ENCODE assay signal across 1 cellular context in the genomic region with DNA sequence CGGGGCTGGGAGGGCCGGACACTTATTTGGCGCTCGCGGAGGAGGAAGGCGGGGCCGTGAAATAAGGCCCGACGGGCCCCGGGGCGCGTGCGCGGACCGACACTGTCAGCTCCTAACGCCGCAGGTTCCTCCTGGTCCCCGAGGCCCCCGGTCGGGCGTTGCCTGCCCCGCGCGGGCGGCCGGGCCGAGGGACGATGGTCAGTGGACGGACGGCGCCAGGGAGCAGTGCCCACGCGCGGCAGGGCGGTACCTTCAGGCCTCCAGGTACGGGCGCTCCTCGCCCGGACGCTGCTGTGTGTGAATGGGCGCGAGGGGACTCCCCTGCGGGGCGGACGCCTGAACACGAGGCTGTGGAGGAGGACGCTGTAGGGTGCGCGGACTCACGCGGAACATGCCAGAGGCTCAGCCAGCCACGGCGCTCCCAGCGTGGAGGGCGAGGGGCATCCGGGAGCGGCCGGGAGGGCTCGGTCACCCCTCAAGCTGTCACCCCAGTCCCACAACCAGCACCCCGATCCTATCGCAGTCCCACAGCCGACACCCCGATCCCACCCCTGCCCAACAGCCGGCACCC.
TF ChIP-seq lines count a peak whose summit lies in the region.

No MANE protein-coding gene starts in this region.

TF ChIP-seq in HepG2, 621 proteins besides CTCF, POLR2A, EP300 and RAD21 (continued from another document and continues in another):
- TF ChIP-seq ZHX2 (IDR thresholded peaks at IDR 0.05; ENCODE audit: low read depth) (no peak; the same call in 1 of the 2 replicates), ZHX2 (CRISPR knock-in tag; IDR thresholded peaks at IDR 0.05; ENCODE audit: borderline replicate concordance) (0 out of 2 replicates have a peak, but pooled peaks have one; percentile 69), ZNF282 (IDR thresholded peaks at IDR 0.05; ENCODE audit: partially characterized antibody) (no peak), EEA1 (CRISPR knock-in tag; IDR thresholded peaks at IDR 0.05; ENCODE audit: borderline replicate concordance) (peak; percentile 90; the same call in 1 of the 2 replicates), BCL6 (CRISPR knock-in tag; IDR thresholded peaks at IDR 0.05) (peak; percentile 62), STAT6 (CRISPR knock-in tag; IDR thresholded peaks at IDR 0.05; ENCODE audit: borderline replicate concordance) (no peak), HDAC6 (IDR thresholded peaks at IDR 0.05; ENCODE audit: low read depth, low read length) (no peak), MEF2D (CRISPR knock-in tag; IDR thresholded peaks at IDR 0.05) (no peak), RCOR2 (CRISPR knock-in tag; IDR thresholded peaks at IDR 0.05) (no peak), ZSCAN29 (CRISPR knock-in tag; conservative IDR thresholded peaks at IDR 0.05) (no peak; the same call in 1 of the 2 replicates), ZFP82 (CRISPR knock-in tag; IDR thresholded peaks at IDR 0.05; ENCODE audit: borderline replicate concordance) (no peak), ZNF780A (CRISPR knock-in tag; IDR thresholded peaks at IDR 0.05) (peak; percentile 95), KDM5B (CRISPR knock-in tag; IDR thresholded peaks at IDR 0.05; ENCODE audit: borderline replicate concordance) (peak; percentile 98), SETDB1 (CRISPR knock-in tag; IDR thresholded peaks at IDR 0.05; ENCODE audit: borderline replicate concordance) (no peak), KDM2A (CRISPR knock-in tag; IDR thresholded peaks at IDR 0.05; ENCODE audit: borderline replicate concordance, low read depth) (peak; percentile 98), SMAD3 (CRISPR knock-in tag; IDR thresholded peaks at IDR 0.05) (peak; percentile 30; the same call in 1 of the 2 replicates), ZNF564 (CRISPR knock-in tag; IDR thresholded peaks at IDR 0.05) (peak; percentile 93), YEATS4 (CRISPR knock-in tag; IDR thresholded peaks at IDR 0.05; ENCODE audit: borderline replicate concordance) (peak; percentile 91), CSRNP2 (CRISPR knock-in tag; conservative IDR thresholded peaks at IDR 0.05; ENCODE audit: low read depth) (peak; percentile 92), CCAR2 (optimal IDR thresholded peaks at IDR 0.05; ENCODE audit: low read depth, low read length) (no peak), RFXANK (CRISPR knock-in tag; IDR thresholded peaks at IDR 0.05) (0 out of 2 replicates have a peak, but pooled peaks have one; percentile 62), ZNF703 (CRISPR knock-in tag; IDR thresholded peaks at IDR 0.05; ENCODE audit: borderline replicate concordance) (0 out of 2 replicates have a peak, but pooled peaks have one; percentile 35), ZBTB25 (CRISPR knock-in tag; IDR thresholded peaks at IDR 0.05) (no peak), CHD2 (IDR thresholded peaks at IDR 0.05; ENCODE audit: low read depth, low read length) (0 out of 2 replicates have a peak, but pooled peaks have one; percentile 40), ELF4 (CRISPR knock-in tag; IDR thresholded peaks at IDR 0.05; ENCODE audit: borderline replicate concordance) (no peak), ZNF124 (CRISPR knock-in tag; IDR thresholded peaks at IDR 0.05) (peak; percentile 91), PRPF4 (IDR thresholded peaks at IDR 0.05; ENCODE audit: low read depth, low read length, poor library complexity, severe bottlenecking) (no peak), ZNF576 (CRISPR knock-in tag; IDR thresholded peaks at IDR 0.05) (0 out of 2 replicates have a peak, but pooled peaks have one; percentile 34), FIP1L1 (IDR thresholded peaks at IDR 0.05; ENCODE audit: borderline replicate concordance, insufficient read depth, low read depth, low read length) (peak; percentile 93; the same call in 1 of the 2 replicates), CHD4 (IDR thresholded peaks at IDR 0.05; ENCODE audit: borderline replicate concordance, low read length) (no peak), SRY (CRISPR knock-in tag; IDR thresholded peaks at IDR 0.05) (peak; percentile 98), ATM (IDR thresholded peaks at IDR 0.05; ENCODE audit: borderline replicate concordance) (no peak), PTBP1 (IDR thresholded peaks at IDR 0.05; ENCODE audit: low read depth, low read length, poor library complexity, severe bottlenecking) (peak; percentile 56), ARNTL (CRISPR knock-in tag; IDR thresholded peaks at IDR 0.05) (peak; percentile 90), TP53 (CRISPR knock-in tag; conservative IDR thresholded peaks at IDR 0.05) (peak; percentile 85), MATR3 (CRISPR knock-in tag; IDR thresholded peaks at IDR 0.05) (0 out of 2 replicates have a peak, but pooled peaks have one; percentile 95), ARNT (IDR thresholded peaks at IDR 0.05) (no peak), HBP1 (CRISPR knock-in tag; IDR thresholded peaks at IDR 0.05; ENCODE audit: low read depth) (peak; percentile 89; the same call in 1 of the 2 replicates), ZNF263 (CRISPR knock-in tag; IDR thresholded peaks at IDR 0.05) (peak; percentile 88), ZNF761 (CRISPR knock-in tag; conservative IDR thresholded peaks at IDR 0.05) (peak; percentile 66; the same call in 1 of the 2 replicates), NFYB (CRISPR knock-in tag; IDR thresholded peaks at IDR 0.05) (no peak; the same call in 1 of the 2 replicates)
- TF ChIP-seq, protein P1, sequence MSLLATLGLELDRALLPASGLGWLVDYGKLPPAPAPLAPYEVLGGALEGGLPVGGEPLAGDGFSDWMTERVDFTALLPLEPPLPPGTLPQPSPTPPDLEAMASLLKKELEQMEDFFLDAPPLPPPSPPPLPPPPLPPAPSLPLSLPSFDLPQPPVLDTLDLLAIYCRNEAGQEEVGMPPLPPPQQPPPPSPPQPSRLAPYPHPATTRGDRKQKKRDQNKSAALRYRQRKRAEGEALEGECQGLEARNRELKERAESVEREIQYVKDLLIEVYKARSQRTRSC (CRISPR knock-in tag; IDR thresholded peaks at IDR 0.05; ENCODE audit: low read depth): peak; percentile 96; the same call in 1 of the 2 replicates
- TF ChIP-seq, protein P2, sequence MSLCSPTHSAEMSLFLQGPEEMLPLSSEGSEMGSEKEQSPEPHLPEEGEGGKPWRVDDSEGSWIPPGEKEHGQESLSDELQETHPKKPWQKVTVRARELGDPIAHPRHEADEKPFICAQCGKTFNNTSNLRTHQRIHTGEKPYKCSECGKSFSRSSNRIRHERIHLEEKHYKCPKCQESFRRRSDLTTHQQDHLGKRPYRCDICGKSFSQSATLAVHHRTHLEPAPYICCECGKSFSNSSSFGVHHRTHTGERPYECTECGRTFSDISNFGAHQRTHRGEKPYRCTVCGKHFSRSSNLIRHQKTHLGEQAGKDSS (CRISPR knock-in tag; IDR thresholded peaks at IDR 0.05; ENCODE audit: borderline replicate concordance, low read depth): peak; percentile 99
- TF ChIP-seq, protein P3, sequence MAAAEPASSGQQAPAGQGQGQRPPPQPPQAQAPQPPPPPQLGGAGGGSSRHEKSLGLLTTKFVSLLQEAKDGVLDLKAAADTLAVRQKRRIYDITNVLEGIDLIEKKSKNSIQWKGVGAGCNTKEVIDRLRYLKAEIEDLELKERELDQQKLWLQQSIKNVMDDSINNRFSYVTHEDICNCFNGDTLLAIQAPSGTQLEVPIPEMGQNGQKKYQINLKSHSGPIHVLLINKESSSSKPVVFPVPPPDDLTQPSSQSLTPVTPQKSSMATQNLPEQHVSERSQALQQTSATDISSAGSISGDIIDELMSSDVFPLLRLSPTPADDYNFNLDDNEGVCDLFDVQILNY (CRISPR knock-in tag; conservative IDR thresholded peaks at IDR 0.05): peak; percentile 17
- TF ChIP-seq, protein P4, sequence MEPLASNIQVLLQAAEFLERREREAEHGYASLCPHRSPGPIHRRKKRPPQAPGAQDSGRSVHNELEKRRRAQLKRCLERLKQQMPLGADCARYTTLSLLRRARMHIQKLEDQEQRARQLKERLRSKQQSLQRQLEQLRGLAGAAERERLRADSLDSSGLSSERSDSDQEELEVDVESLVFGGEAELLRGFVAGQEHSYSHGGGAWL (CRISPR knock-in tag; IDR thresholded peaks at IDR 0.05): peak; percentile 99
